ENCODE assay signal across 13 cellular contexts in genomic region chr14:101220921-101221510, GRCh38.
"Had no signal": no experiment of that assay in that cellular context is flagged by ENCODE, and none has a peak within 500 bp of the region (broad histone marks: within the 10 kb centered on the region; RNA-seq: fewer than 3 reads in every experiment).

No MANE protein-coding gene starts in this region.

- H3K27me3 ChIP-seq: cardiac muscle cell, testis had no signal

- H3K27ac ChIP-seq: cardiac muscle cell, psoas muscle, testis had no signal

- ATAC-seq: heart left ventricle, psoas muscle had no signal

- H3K9me3 Mint-ChIP-seq: activated naive CD4-positive, alpha-beta T cell treated with anti-CD3 and anti-CD28 coated beads for 36 hours; stimulated activated naive CD8-positive, alpha-beta T cell treated with anti-CD3 and anti-CD28 coated beads, Interleukin-15, Interleukin-2, amounts not matched to agents 100 ng/mL and 50 ng/mL, for 24 hours had no signal

- DNase-seq: activated CD4-positive, alpha-beta T cell treated with anti-CD3 and anti-CD28 coated beads, Interleukin-2, amount 50 U/mL, for 1 hour; activated CD4-positive, CD25-positive, alpha-beta regulatory T cell; activated naive CD4-positive, alpha-beta T cell treated with anti-CD3 and anti-CD28 coated beads for 36 hours; effector CD4-positive, alpha-beta T cell; heart left ventricle; midbrain; occipital lobe; stimulated activated CD4-positive, alpha-beta T cell treated with anti-CD3 and anti-CD28 coated beads, Interleukin-15, amount 100 ng/mL, for 24 hours; stimulated activated CD4-positive, alpha-beta T cell treated with anti-CD3 and anti-CD28 coated beads, Interleukin-4, amount 100 ng/mL, for 24 hours; testis had no signal

- H3K27ac Mint-ChIP-seq: activated naive CD4-positive, alpha-beta T cell treated with anti-CD3 and anti-CD28 coated beads for 36 hours; stimulated activated naive CD8-positive, alpha-beta T cell treated with anti-CD3 and anti-CD28 coated beads, Interleukin-15, Interleukin-2, amounts not matched to agents 100 ng/mL and 50 ng/mL, for 24 hours had no signal

- H3K36me3 ChIP-seq: cardiac muscle cell, heart left ventricle had no signal

- H3K4me3 ChIP-seq: cardiac muscle cell, heart left ventricle, psoas muscle, testis had no signal

- H3K4me3 Mint-ChIP-seq: activated naive CD4-positive, alpha-beta T cell treated with anti-CD3 and anti-CD28 coated beads for 36 hours; stimulated activated naive CD8-positive, alpha-beta T cell treated with anti-CD3 and anti-CD28 coated beads, Interleukin-15, Interleukin-2, amounts not matched to agents 100 ng/mL and 50 ng/mL, for 24 hours had no signal

- H3K4me1 ChIP-seq: heart left ventricle, psoas muscle had no signal

- H3K9me3 ChIP-seq: heart left ventricle, psoas muscle, testis had no signal

- H3K27me3 Mint-ChIP-seq: stimulated activated naive CD8-positive, alpha-beta T cell treated with anti-CD3 and anti-CD28 coated beads, Interleukin-15, Interleukin-2, amounts not matched to agents 100 ng/mL and 50 ng/mL, for 24 hours had no signal
